In the genomic region with DNA sequence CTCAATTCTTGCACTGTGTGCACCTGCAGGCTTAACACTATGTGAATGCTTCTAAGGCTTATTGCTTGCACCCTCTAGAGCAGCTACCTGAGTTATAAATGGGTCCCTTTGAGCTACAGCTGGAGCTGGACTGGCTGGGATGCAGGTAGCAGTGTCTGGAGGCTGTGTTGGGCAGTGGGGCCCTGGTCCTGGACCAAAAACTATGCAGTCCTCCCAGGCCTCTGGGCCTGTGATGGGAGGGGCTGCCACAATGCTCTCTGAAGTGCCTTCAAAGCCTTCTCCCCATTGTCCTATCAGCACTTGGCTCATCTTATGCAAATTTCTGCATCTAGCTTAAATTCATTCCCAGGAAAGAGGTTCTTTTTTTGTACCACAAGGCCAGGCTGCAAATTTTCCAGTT, we compare ENCODE assay signal across 16 cellular contexts. TPM values are rescaled to one million over a fixed set of nuclear protein-coding genes. Genes with fewer than 3 reads are reported as not detected.
A peak's percentile ranks its signal among the peaks of the same experiment; 100 is the strongest.
DNase-seq lines count a peak whose midpoint lies in the region; ATAC-seq, FAIRE-seq and TF ChIP-seq lines count a peak whose summit lies in the region.
"Had no signal": no experiment of that assay in that cellular context is flagged by ENCODE, and none has a peak within 500 bp of the region (broad histone marks: within the 10 kb centered on the region; RNA-seq: fewer than 3 reads in every experiment).

No MANE protein-coding gene starts in this region.

- H3K9ac ChIP-seq in K562 (ENCODE audit: insufficient read depth in 1 of 2, low read depth in 2 of 2, low read length in 2 of 2): no peak overlapping the region
- H3K9ac ChIP-seq in mesenchymal stem cell (ENCODE audit: low read length): no peak overlapping the region
- H3K9ac ChIP-seq: BLaER1 had no signal

- H3K18ac ChIP-seq in mesenchymal stem cell (ENCODE audit: low read depth in 1 of 2, low read length in 2 of 2): no peak overlapping the region

- no peak for FAIRE-seq in K562 (lab: Jason Lieb, UNC)
- FAIRE-seq: GM18507, H54 had no signal

- intact Hi-C loops in Right ventricle myocardium superior (cut with DNase I) (no loop called here), K562 (cut with micrococcal nuclease) (no loop called here)

- H4K20me1 ChIP-seq in K562 (replicated peaks; ENCODE audit: control insufficient read depth, insufficient read depth, low read length): no peaks in the 10 kb centered on the region

- H3K4me3 ChIP-seq in cardiac muscle cell (no peak overlapping the region), K562 (no peak overlapping the region), mesenchymal stem cell (ENCODE audit: insufficient read depth in 1 of 2, low read depth in 1 of 2, low read length in 2 of 2) (no peak overlapping the region)
- H3K4me3 ChIP-seq: BLaER1 had no signal

- H2BK120ac ChIP-seq in mesenchymal stem cell (ENCODE audit: low read depth, low read length): no peak overlapping the region

- TF ChIP-seq CTCF in cardiac muscle cell (IDR thresholded peaks at IDR 0.05; ENCODE audit: low read depth, low read length) (no peak), K562 (IDR thresholded peaks at IDR 0.05 in 2 of 3, conservative IDR thresholded peaks at IDR 0.05 in 1 of 3; ENCODE audit: insufficient read depth in 2 of 3, low read depth in 1 of 3, low read length in 3 of 3) (no peak)

- no peak overlapping the region for H3K14ac ChIP-seq in mesenchymal stem cell (ENCODE audit: low read length in 2 of 2)

- H4K91ac ChIP-seq in mesenchymal stem cell (ENCODE audit: low read length): no peak overlapping the region

- no peak overlapping the region for H2BK12ac ChIP-seq in mesenchymal stem cell (ENCODE audit: low read length in 2 of 2)

- POLR2A ChIA-PET in K562 (lab: Yijun Ruan, JAX): interaction anchor here (0.8 to 3.4 kb wide), 2 partner anchors 10 to 11 kb away, joined by 3 to 24 read pairs; no protein-coding TSS in a partner anchor

- H2AFZ ChIP-seq in K562 (ENCODE audit: low read depth, low read length): no peak overlapping the region
- no peak overlapping the region for H2AFZ ChIP-seq in mesenchymal stem cell (ENCODE audit: low read depth, low read length)

- in situ Hi-C loops in K562 (cut with MboI): no loop called here

- no peak overlapping the region for H3K4me3 Mint-ChIP-seq in stimulated activated naive CD8-positive, alpha-beta T cell treated with anti-CD3 and anti-CD28 coated beads, Interleukin-15, amount 100 ng/mL, for 72 hours
- H3K4me3 Mint-ChIP-seq: CD8-positive, alpha-beta memory T cell had no signal

- CTCF ChIA-PET in K562 (lab: Yijun Ruan, JAX; ENCODE audit: low intra/inter-chr PET ratio): no interaction called here

- peaks cover under 1% of the 10 kb centered on the region for H3K4me1 ChIP-seq in cardiac muscle cell (ENCODE audit: low read depth)
- no peaks in the 10 kb centered on the region for H3K4me1 ChIP-seq in K562 (replicated peaks in 1 of 2; ENCODE audit: control insufficient read depth in 2 of 2, insufficient read depth in 2 of 2, low read length in 2 of 2)
- no peaks in the 10 kb centered on the region for H3K4me1 ChIP-seq in mesenchymal stem cell (ENCODE audit: control insufficient read depth, insufficient read depth, low read depth, low read length)
- H3K4me1 ChIP-seq: BLaER1, Caco-2 had no signal

- H4K8ac ChIP-seq in mesenchymal stem cell (ENCODE audit: low read length): peak overlapping the region; percentile 66

- DNase-seq in cardiac muscle cell (ENCODE audit: low read depth in 1 of 2, low spot score in 1 of 2) (no peak), Right ventricle myocardium superior (no peak), K562 (ENCODE audit: extremely low read depth in 1 of 4, low spot score in 3 of 4) (no peak), mesenchymal stem cell (no peak), iPS-NIHi7 (ENCODE audit: extremely low spot score) (no peak)
- no peak for DNase-seq in stimulated activated naive CD8-positive, alpha-beta T cell treated with anti-CD3 and anti-CD28 coated beads, Interleukin-15, amount 100 ng/mL, for 72 hours
- DNase-seq: 8988T; AML-193; Caco-2; CD8-positive, alpha-beta memory T cell; GF-D8 had no signal

- no peaks in the 10 kb centered on the region for H3K9me3 ChIP-seq in cardiac muscle cell (ENCODE audit: low read depth)
- H3K9me3 ChIP-seq in K562 (replicated peaks; ENCODE audit: control insufficient read depth, insufficient read depth, low read depth, low read length): no peaks in the 10 kb centered on the region
- no peaks in the 10 kb centered on the region for H3K9me3 ChIP-seq in mesenchymal stem cell (ENCODE audit: control insufficient read depth, low read length)
- H3K9me3 ChIP-seq: BLaER1, Caco-2 had no signal

- no peak for TF ChIP-seq RAD21 in K562 (CRISPR knock-in tag; conservative IDR thresholded peaks at IDR 0.05 in 1 of 2, IDR thresholded peaks at IDR 0.05 in 1 of 2)

- no TSS peak for BruUV-seq in K562 (replicated peaks; lab: Mats Ljungman, UMichigan)

- no peak overlapping the region for H3K4me2 ChIP-seq in K562 (ENCODE audit: insufficient read depth, low read length)
- H3K4me2 ChIP-seq in mesenchymal stem cell (ENCODE audit: low read length, poor library complexity, severe bottlenecking): peak overlapping the region; percentile 37
- H3K4me2 ChIP-seq: BLaER1 had no signal

- peaks cover 25% of the 10 kb centered on the region for H3K79me1 ChIP-seq in mesenchymal stem cell (replicated peaks; ENCODE audit: low read length, poor library complexity, severe bottlenecking)

- H3K27me3 ChIP-seq in cardiac muscle cell (no peaks in the 10 kb centered on the region), K562 (ENCODE audit: control insufficient read depth in 2 of 2, insufficient read depth in 2 of 2, low read length in 2 of 2) (no peaks in the 10 kb centered on the region), mesenchymal stem cell (ENCODE audit: control insufficient read depth in 1 of 2, insufficient read depth in 1 of 2, low read length in 2 of 2) (no peaks in the 10 kb centered on the region)
- H3K27me3 ChIP-seq: BLaER1 had no signal

- H3K9me1 ChIP-seq in K562 (ENCODE audit: control insufficient read depth, insufficient read depth, low read length): no peaks in the 10 kb centered on the region

- ATAC-seq in Right ventricle myocardium superior (ENCODE audit: poor library complexity) (no peak), K562 (peak; percentile 48), HG02571 (IDR thresholded peaks at IDR 0.05; ENCODE audit: unreplicated experiment) (no peak)
- no peak for ATAC-seq in stimulated activated naive CD8-positive, alpha-beta T cell treated with anti-CD3 and anti-CD28 coated beads, Interleukin-15, amount 100 ng/mL, for 72 hours
- ATAC-seq: HCT116 had no signal

- H3K79me2 ChIP-seq in K562 (ENCODE audit: control insufficient read depth, insufficient read depth, low read length): no peaks in the 10 kb centered on the region; the same call in 2 of the 3 replicates

- H2BK5ac ChIP-seq in mesenchymal stem cell (ENCODE audit: low read depth, low read length, poor library complexity, severe bottlenecking): no peak overlapping the region

- TF ChIP-seq EP300 in K562 (IDR thresholded peaks at IDR 0.05; ENCODE audit: low read length): no peak

- 0 out of 2 replicates have a peak, but pooled peaks have one; percentile 42 for TF ChIP-seq POLR2A in K562 (conservative IDR thresholded peaks at IDR 0.05)

- H3K27ac ChIP-seq in cardiac muscle cell (peak overlapping the region; percentile 10), K562 (ENCODE audit: extremely low read depth, low read depth, low read length) (no peak overlapping the region), mesenchymal stem cell (ENCODE audit: low read length, poor library complexity, severe bottlenecking) (no peak overlapping the region)
- H3K27ac ChIP-seq: BLaER1 had no signal

- H3K36me3 ChIP-seq in cardiac muscle cell: peaks cover 8% of the 10 kb centered on the region
- H3K36me3 ChIP-seq in K562 (ENCODE audit: control insufficient read depth, insufficient read depth, low read length): peaks cover 32% of the 10 kb centered on the region
- peaks cover 10 to 32% of the 10 kb centered on the region in 2 experiments for H3K36me3 ChIP-seq in mesenchymal stem cell (ENCODE audit: control insufficient read depth in 1 of 2, insufficient read depth in 2 of 2, low read depth in 1 of 2, low read length in 2 of 2)

- H2BK15ac ChIP-seq in mesenchymal stem cell (ENCODE audit: low read depth, poor library complexity, severe bottlenecking): no peak overlapping the region

- H3K4me1 Mint-ChIP-seq in stimulated activated naive CD8-positive, alpha-beta T cell treated with anti-CD3 and anti-CD28 coated beads, Interleukin-15, amount 100 ng/mL, for 72 hours: peaks cover 2% of the 10 kb centered on the region

- peaks cover 0 to 17% of the 10 kb centered on the region in 2 donors for H3K9me3 Mint-ChIP-seq in stimulated activated naive CD8-positive, alpha-beta T cell treated with anti-CD3 and anti-CD28 coated beads, Interleukin-15, amount 100 ng/mL, for 72 hours

- H3K27me3 Mint-ChIP-seq in stimulated activated naive CD8-positive, alpha-beta T cell treated with anti-CD3 and anti-CD28 coated beads, Interleukin-15, amount 100 ng/mL, for 72 hours: no peaks in the 10 kb centered on the region
- H3K27me3 Mint-ChIP-seq: CD8-positive, alpha-beta memory T cell had no signal

- no peak overlapping the region for H2AK5ac ChIP-seq in mesenchymal stem cell (ENCODE audit: low read length, severe bottlenecking)

- H3K4ac ChIP-seq in mesenchymal stem cell (ENCODE audit: low read depth in 1 of 2, low read length in 2 of 2): no peak overlapping the region

- no peak overlapping the region for H3K23ac ChIP-seq in mesenchymal stem cell (ENCODE audit: low read length in 2 of 2)

- no peak overlapping the region for H3K27ac Mint-ChIP-seq in stimulated activated naive CD8-positive, alpha-beta T cell treated with anti-CD3 and anti-CD28 coated beads, Interleukin-15, amount 100 ng/mL, for 72 hours

RNA-seq across cellular contexts. Expression of gene KBTBD2, which starts 26.1 kb away (rescaled TPM):
- 28.8 and 41.6 TPM in 2 replicates for total RNA-seq in cardiac muscle cell
- 35.4 and 45.8 TPM in 2 replicates for polyA plus RNA-seq in cardiac muscle cell
- total RNA-seq in Right ventricle myocardium superior: 25.1 TPM
- total RNA-seq in K562 (2011; cell fraction: chromatin; rRNA removed; ENCODE audit: low replicate concordance): 104 and 163 TPM in 2 replicates
- total RNA-seq in K562 (2011; cell fraction: nucleolus; rRNA removed): 38.5 and 42.6 TPM in 2 replicates
- 74.4 and 118 TPM in 2 replicates for total RNA-seq in K562 (2011; cell fraction: nucleoplasm; rRNA removed)
- 27.3 and 27.8 TPM in 2 replicates for total RNA-seq in K562 (2014; rRNA removed)
- 40.3 and 50.3 TPM in 2 replicates for total RNA-seq in K562 (2014; rRNA removed; fragmentation: Illumina TruSeq; extraction: Trizol)
- 33.8 and 35.8 TPM in 2 replicates for total RNA-seq in K562 (2015; rRNA removed; fragmentation: Illumina TruSeq; extraction: Trizol)
- total RNA-seq in K562 (2021): 27.0 and 31.4 TPM in 2 replicates
- polyA plus RNA-seq in K562 (2011; rRNA removed): 49.8 and 62.2 TPM in 2 replicates
- polyA plus RNA-seq in K562 (2011; cell fraction: cytosol; rRNA removed): 14.2 and 26.7 TPM in 2 replicates
- polyA plus RNA-seq in K562 (2011; cell fraction: nucleus; rRNA removed): 21.8 and 25.6 TPM in 2 replicates
- 22.4 and 24.3 TPM in 2 replicates for polyA plus RNA-seq in K562 (2012)
- polyA plus RNA-seq in K562 (2014; fragmentation: Illumina TruSeq; extraction: Trizol): 29.1 and 35.2 TPM in 2 replicates
- polyA plus RNA-seq in K562 (2014; fragmentation: Nextera tagmentation; extraction: Ambion mirVana): 10 to 100 TPM; 22.8 to 22.9 TPM
- polyA plus RNA-seq in K562 (2014; rRNA removed): 27.4 and 30.8 TPM in 2 replicates
- 104 and 106 TPM in 2 replicates for polyA minus RNA-seq in K562 (2011; rRNA and poly(A)+ RNA removed)
- 20.4 and 34.2 TPM in 2 replicates for polyA minus RNA-seq in K562 (2011; cell fraction: cytosol; rRNA and poly(A)+ RNA removed)
- polyA minus RNA-seq in K562 (2011; cell fraction: nucleus; rRNA and poly(A)+ RNA removed): 25.0 and 32.5 TPM in 2 replicates
- polyA plus RNA-seq in mesenchymal stem cell (2013, experiment 1 of 2): 16.5 TPM
- 18.2 TPM for polyA plus RNA-seq in mesenchymal stem cell (2013, experiment 2 of 2)
